In the genomic region with DNA sequence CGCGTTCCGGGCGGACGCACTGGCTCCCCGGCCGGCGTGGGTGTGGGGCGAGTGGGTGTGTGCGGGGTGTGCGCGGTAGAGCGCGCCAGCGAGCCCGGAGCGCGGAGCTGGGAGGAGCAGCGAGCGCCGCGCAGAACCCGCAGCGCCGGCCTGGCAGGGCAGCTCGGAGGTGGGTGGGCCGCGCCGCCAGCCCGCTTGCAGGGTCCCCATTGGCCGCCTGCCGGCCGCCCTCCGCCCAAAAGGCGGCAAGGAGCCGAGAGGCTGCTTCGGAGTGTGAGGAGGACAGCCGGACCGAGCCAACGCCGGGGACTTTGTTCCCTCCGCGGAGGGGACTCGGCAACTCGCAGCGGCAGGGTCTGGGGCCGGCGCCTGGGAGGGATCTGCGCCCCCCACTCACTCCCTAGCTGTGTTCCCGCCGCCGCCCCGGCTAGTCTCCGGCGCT, we compare ENCODE assay signal across 1 cellular context.
TF ChIP-seq lines count a peak whose summit lies in the region.

A gene (plus strand): TSS at position 264 of the 442 bp plus-strand sequence. CDS start 1,211 bp downstream, outside the sequence.

TF ChIP-seq in WTC11, 78 proteins besides CTCF, POLR2A, EP300 and RAD21 (continued from another document):
- TF ChIP-seq TCF7 (CRISPR knock-in tag; IDR thresholded peaks at IDR 0.05; ENCODE audit: low read depth) (0 out of 2 replicates have a peak, but pooled peaks have one; percentile 48), NFATC4 (CRISPR knock-in tag; IDR thresholded peaks at IDR 0.05) (no peak), SP1 (CRISPR knock-in tag; conservative IDR thresholded peaks at IDR 0.05) (peak; percentile 36; the same call in 1 of the 2 replicates), GRHL2 (CRISPR knock-in tag; IDR thresholded peaks at IDR 0.05; ENCODE audit: insufficient replicate concordance, severe bottlenecking) (no peak), ELF4 (CRISPR knock-in tag; IDR thresholded peaks at IDR 0.05; ENCODE audit: low read depth) (0 out of 2 replicates have a peak, but pooled peaks have one; percentile 37), TEAD4 (CRISPR knock-in tag; IDR thresholded peaks at IDR 0.05) (no peak), ESRRA (CRISPR knock-in tag; IDR thresholded peaks at IDR 0.05; ENCODE audit: borderline replicate concordance) (peak; percentile 39; the same call in 1 of the 2 replicates), SMAD3 (CRISPR knock-in tag; IDR thresholded peaks at IDR 0.05; ENCODE audit: borderline replicate concordance) (0 out of 2 replicates have a peak, but pooled peaks have one; percentile 43), ZNF423 (CRISPR knock-in tag; IDR thresholded peaks at IDR 0.05) (peak; percentile 50), JUN (CRISPR knock-in tag; IDR thresholded peaks at IDR 0.05) (0 out of 2 replicates have a peak, but pooled peaks have one; percentile 23), CREM (CRISPR knock-in tag; IDR thresholded peaks at IDR 0.05) (peak; percentile 82), ZNF396 (CRISPR knock-in tag; IDR thresholded peaks at IDR 0.05; ENCODE audit: borderline replicate concordance) (no peak), KAT7 (CRISPR knock-in tag; IDR thresholded peaks at IDR 0.05; ENCODE audit: borderline replicate concordance) (peak; percentile 49), TP53 (CRISPR knock-in tag; IDR thresholded peaks at IDR 0.05) (peak; percentile 81; the same call in 1 of the 2 replicates), JAZF1 (CRISPR knock-in tag; IDR thresholded peaks at IDR 0.05) (no peak)
- TF ChIP-seq, protein P1, sequence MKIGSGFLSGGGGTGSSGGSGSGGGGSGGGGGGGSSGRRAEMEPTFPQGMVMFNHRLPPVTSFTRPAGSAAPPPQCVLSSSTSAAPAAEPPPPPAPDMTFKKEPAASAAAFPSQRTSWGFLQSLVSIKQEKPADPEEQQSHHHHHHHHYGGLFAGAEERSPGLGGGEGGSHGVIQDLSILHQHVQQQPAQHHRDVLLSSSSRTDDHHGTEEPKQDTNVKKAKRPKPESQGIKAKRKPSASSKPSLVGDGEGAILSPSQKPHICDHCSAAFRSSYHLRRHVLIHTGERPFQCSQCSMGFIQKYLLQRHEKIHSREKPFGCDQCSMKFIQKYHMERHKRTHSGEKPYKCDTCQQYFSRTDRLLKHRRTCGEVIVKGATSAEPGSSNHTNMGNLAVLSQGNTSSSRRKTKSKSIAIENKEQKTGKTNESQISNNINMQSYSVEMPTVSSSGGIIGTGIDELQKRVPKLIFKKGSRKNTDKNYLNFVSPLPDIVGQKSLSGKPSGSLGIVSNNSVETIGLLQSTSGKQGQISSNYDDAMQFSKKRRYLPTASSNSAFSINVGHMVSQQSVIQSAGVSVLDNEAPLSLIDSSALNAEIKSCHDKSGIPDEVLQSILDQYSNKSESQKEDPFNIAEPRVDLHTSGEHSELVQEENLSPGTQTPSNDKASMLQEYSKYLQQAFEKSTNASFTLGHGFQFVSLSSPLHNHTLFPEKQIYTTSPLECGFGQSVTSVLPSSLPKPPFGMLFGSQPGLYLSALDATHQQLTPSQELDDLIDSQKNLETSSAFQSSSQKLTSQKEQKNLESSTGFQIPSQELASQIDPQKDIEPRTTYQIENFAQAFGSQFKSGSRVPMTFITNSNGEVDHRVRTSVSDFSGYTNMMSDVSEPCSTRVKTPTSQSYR (CRISPR knock-in tag; IDR thresholded peaks at IDR 0.05), result no peak
- TF ChIP-seq, protein P2, sequence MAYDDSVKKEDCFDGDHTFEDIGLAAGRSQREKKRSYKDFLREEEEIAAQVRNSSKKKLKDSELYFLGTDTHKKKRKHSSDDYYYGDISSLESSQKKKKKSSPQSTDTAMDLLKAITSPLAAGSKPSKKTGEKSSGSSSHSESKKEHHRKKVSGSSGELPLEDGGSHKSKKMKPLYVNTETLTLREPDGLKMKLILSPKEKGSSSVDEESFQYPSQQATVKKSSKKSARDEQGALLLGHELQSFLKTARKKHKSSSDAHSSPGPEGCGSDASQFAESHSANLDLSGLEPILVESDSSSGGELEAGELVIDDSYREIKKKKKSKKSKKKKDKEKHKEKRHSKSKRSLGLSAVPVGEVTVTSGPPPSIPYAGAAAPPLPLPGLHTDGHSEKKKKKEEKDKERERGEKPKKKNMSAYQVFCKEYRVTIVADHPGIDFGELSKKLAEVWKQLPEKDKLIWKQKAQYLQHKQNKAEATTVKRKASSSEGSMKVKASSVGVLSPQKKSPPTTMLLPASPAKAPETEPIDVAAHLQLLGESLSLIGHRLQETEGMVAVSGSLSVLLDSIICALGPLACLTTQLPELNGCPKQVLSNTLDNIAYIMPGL (CRISPR knock-in tag; IDR thresholded peaks at IDR 0.05), result peak; percentile 88
- TF ChIP-seq, protein P3, sequence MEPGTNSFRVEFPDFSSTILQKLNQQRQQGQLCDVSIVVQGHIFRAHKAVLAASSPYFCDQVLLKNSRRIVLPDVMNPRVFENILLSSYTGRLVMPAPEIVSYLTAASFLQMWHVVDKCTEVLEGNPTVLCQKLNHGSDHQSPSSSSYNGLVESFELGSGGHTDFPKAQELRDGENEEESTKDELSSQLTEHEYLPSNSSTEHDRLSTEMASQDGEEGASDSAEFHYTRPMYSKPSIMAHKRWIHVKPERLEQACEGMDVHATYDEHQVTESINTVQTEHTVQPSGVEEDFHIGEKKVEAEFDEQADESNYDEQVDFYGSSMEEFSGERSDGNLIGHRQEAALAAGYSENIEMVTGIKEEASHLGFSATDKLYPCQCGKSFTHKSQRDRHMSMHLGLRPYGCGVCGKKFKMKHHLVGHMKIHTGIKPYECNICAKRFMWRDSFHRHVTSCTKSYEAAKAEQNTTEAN (CRISPR knock-in tag; IDR thresholded peaks at IDR 0.05), result peak; percentile 30; the same call in 1 of the 2 replicates
- TF ChIP-seq, protein P4, sequence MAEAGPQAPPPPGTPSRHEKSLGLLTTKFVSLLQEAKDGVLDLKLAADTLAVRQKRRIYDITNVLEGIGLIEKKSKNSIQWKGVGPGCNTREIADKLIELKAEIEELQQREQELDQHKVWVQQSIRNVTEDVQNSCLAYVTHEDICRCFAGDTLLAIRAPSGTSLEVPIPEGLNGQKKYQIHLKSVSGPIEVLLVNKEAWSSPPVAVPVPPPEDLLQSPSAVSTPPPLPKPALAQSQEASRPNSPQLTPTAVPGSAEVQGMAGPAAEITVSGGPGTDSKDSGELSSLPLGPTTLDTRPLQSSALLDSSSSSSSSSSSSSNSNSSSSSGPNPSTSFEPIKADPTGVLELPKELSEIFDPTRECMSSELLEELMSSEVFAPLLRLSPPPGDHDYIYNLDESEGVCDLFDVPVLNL (CRISPR knock-in tag; IDR thresholded peaks at IDR 0.05; ENCODE audit: borderline replicate concordance, low read depth), result no peak
- TF ChIP-seq, protein P5, sequence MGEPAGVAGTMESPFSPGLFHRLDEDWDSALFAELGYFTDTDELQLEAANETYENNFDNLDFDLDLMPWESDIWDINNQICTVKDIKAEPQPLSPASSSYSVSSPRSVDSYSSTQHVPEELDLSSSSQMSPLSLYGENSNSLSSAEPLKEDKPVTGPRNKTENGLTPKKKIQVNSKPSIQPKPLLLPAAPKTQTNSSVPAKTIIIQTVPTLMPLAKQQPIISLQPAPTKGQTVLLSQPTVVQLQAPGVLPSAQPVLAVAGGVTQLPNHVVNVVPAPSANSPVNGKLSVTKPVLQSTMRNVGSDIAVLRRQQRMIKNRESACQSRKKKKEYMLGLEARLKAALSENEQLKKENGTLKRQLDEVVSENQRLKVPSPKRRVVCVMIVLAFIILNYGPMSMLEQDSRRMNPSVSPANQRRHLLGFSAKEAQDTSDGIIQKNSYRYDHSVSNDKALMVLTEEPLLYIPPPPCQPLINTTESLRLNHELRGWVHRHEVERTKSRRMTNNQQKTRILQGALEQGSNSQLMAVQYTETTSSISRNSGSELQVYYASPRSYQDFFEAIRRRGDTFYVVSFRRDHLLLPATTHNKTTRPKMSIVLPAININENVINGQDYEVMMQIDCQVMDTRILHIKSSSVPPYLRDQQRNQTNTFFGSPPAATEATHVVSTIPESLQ (CRISPR knock-in tag; IDR thresholded peaks at IDR 0.05), result no peak
- TF ChIP-seq, protein P6, sequence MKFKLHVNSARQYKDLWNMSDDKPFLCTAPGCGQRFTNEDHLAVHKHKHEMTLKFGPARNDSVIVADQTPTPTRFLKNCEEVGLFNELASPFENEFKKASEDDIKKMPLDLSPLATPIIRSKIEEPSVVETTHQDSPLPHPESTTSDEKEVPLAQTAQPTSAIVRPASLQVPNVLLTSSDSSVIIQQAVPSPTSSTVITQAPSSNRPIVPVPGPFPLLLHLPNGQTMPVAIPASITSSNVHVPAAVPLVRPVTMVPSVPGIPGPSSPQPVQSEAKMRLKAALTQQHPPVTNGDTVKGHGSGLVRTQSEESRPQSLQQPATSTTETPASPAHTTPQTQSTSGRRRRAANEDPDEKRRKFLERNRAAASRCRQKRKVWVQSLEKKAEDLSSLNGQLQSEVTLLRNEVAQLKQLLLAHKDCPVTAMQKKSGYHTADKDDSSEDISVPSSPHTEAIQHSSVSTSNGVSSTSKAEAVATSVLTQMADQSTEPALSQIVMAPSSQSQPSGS (CRISPR knock-in tag; IDR thresholded peaks at IDR 0.05; ENCODE audit: borderline replicate concordance, low read depth), result no peak
- TF ChIP-seq, protein P7, sequence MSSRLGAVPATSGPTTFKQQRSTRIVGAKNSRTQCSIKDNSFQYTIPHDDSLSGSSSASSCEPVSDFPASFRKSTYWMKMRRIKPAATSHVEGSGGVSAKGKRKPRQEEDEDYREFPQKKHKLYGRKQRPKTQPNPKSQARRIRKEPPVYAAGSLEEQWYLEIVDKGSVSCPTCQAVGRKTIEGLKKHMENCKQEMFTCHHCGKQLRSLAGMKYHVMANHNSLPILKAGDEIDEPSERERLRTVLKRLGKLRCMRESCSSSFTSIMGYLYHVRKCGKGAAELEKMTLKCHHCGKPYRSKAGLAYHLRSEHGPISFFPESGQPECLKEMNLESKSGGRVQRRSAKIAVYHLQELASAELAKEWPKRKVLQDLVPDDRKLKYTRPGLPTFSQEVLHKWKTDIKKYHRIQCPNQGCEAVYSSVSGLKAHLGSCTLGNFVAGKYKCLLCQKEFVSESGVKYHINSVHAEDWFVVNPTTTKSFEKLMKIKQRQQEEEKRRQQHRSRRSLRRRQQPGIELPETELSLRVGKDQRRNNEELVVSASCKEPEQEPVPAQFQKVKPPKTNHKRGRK (CRISPR knock-in tag; IDR thresholded peaks at IDR 0.05; ENCODE audit: borderline replicate concordance), result no peak
- TF ChIP-seq, protein P8, sequence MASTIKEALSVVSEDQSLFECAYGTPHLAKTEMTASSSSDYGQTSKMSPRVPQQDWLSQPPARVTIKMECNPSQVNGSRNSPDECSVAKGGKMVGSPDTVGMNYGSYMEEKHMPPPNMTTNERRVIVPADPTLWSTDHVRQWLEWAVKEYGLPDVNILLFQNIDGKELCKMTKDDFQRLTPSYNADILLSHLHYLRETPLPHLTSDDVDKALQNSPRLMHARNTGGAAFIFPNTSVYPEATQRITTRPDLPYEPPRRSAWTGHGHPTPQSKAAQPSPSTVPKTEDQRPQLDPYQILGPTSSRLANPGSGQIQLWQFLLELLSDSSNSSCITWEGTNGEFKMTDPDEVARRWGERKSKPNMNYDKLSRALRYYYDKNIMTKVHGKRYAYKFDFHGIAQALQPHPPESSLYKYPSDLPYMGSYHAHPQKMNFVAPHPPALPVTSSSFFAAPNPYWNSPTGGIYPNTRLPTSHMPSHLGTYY (CRISPR knock-in tag; IDR thresholded peaks at IDR 0.05), result no peak
